ENCODE assay signal across 8 cellular contexts in the genomic region with DNA sequence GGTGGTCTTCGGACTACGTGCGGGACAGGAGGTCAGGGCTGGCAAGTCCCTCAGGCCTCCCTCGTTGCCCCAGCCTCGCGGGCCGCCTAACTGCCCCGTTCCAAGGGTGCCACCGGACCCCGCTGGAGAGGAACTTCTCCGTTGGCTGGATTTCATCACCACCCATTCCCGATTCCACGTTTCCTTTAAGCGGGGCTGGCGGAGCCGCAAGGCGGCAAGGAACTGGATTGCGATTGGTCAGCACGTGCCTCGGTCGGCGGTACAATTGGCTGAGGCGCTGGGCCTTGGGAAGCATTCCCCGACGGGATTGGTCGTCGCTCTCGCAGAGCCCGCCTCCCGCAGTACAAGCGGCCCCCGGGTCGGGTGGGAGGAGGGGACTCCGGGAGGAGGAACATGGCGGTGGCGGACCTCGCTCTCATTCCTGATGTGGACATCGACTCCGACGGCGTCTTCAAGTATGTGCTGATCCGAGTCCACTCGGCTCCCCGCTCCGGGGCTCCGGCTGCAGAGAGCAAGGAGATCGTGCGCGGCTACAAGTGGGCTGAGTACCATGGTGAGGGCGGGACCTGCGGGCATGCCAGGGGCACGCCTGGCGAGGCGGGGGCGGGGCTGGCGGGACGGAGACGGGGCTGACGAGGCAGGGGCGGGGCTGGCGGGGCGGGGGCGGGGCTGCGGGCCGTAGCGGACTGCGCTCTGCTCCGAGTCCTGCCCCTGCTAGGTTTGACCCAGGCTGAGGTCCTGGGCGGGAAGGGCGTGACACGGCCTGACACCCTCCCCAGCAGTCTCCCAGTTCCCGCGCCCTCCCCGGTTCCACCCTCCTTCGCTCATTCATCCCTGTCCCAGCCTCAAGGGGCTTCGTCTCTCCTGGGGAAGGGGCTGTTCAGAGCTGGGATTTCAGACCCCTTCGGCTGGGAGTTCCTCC. TPM values are rescaled to one million over a fixed set of nuclear protein-coding genes. Genes with fewer than 3 reads are reported as not detected.
DNase-seq lines count a peak whose midpoint lies in the region; ATAC-seq and TF ChIP-seq lines count a peak whose summit lies in the region.

A gene (plus strand): TSS at position 372 of the 922 bp plus-strand sequence. CDS start 22 bp downstream, at position 394.

- TF ChIP-seq CTCF in AG09309 (IDR thresholded peaks at IDR 0.05; ENCODE audit: control insufficient read depth, insufficient read depth, low read depth, low read length, missing control alignments) (no peak), spleen (IDR thresholded peaks at IDR 0.05 in 8 of 11, conservative IDR thresholded peaks at IDR 0.05 in 3 of 11) (peak in 2 of 11 experiments; percentile 18 to 20)

- peak within 1 kb of the TSS; percentile 80 to 93 (median 88) for H3K27ac ChIP-seq in spleen

- H3K4me3 ChIP-seq in AG09309 (ENCODE audit: control insufficient read depth, low read depth, low read length) (peak within 1 kb of the TSS; percentile 95), spleen (peak within 1 kb of the TSS; percentile 57 to 90 (median 82))

- peaks cover 18% of the 10 kb centered on the region for H3K4me1 Mint-ChIP-seq in central memory CD8-positive, alpha-beta T cell

- H3K4me3 Mint-ChIP-seq in central memory CD8-positive, alpha-beta T cell: peak within 1 kb of the TSS; percentile 91

- H3K27me3 Mint-ChIP-seq in central memory CD8-positive, alpha-beta T cell: no peaks in the 10 kb centered on the region

- H3K27ac Mint-ChIP-seq in central memory CD8-positive, alpha-beta T cell (ENCODE audit: low read depth): peak within 1 kb of the TSS; percentile 94

- peaks cover 0 to 42% (median 37%) of the 10 kb centered on the region in 7 donors for H3K27me3 ChIP-seq in spleen (replicated peaks in 1 of 7)

- no peaks in the 10 kb centered on the region for H3K9me3 ChIP-seq in spleen

- DNase-seq in AG09309 (ENCODE audit: low read depth) (peak; percentile 97), NCI-H446 (lab: John Stamatoyannopoulos, UW) (peak; percentile 90 to 97), inferior parietal cortex (ENCODE audit: extremely low spot score) (peak; percentile 99), spleen (peak; percentile 99)
- DNase-seq in activated CD4-positive, CD25-positive, alpha-beta regulatory T cell treated with anti-CD3 and anti-CD28 coated beads, Interleukin-2, amount 50 U/mL, for 16 hours (ENCODE audit: low read depth, low spot score): peak; percentile 90
- peak; percentile 91 to 95 for DNase-seq in central memory CD8-positive, alpha-beta T cell (ENCODE audit: low spot score in 2 of 2)

- peaks cover 37% of the 10 kb centered on the region for H3K36me3 Mint-ChIP-seq in central memory CD8-positive, alpha-beta T cell (ENCODE audit: insufficient read depth)

- ATAC-seq in GM19025 (IDR thresholded peaks at IDR 0.05; ENCODE audit: low read depth, unreplicated experiment) (peak; percentile 82), HG03342 (IDR thresholded peaks at IDR 0.05; ENCODE audit: unreplicated experiment) (peak; percentile 74)
- ATAC-seq in central memory CD8-positive, alpha-beta T cell (replicated peaks; ENCODE audit: extremely low read depth, poor library complexity, severe bottlenecking): peak; percentile 91

- peaks cover 0 to 38% (median 8%) of the 10 kb centered on the region in 6 donors for H3K36me3 ChIP-seq in spleen

- peaks cover 23 to 83% (median 59%) of the 10 kb centered on the region in 6 donors for H3K4me1 ChIP-seq in spleen

- H3K9me3 Mint-ChIP-seq in central memory CD8-positive, alpha-beta T cell: no peaks in the 10 kb centered on the region

- 0 to 2% (median 0%) methylated on average over 29 to 77 of the region's 77 CpGs for WGBS in spleen, 5 donors

- intact Hi-C loops in spleen (cut with DNase I; ENCODE audit: low total_unique reads): loop anchor here (10.0 kb wide), 1 partner anchor 96 kb away; a partner anchor contains a TSS

- peak in 1 of 3 donors; percentile 72 for TF ChIP-seq POLR2A in spleen (IDR thresholded peaks at IDR 0.05)

RNA-seq across cellular contexts. Expression of the gene that starts here (rescaled TPM):
- 10 to 100 TPM; 32.3 to 71.0 (median 63.3) TPM for total RNA-seq in spleen
- polyA plus RNA-seq in spleen: 100 to 1,000 TPM in 2 of 3 donors, 10 to 100 TPM in 1; 95.9 to 117 (median 106) TPM

Comparison
In these comparisons a context has a peak if more than half of its experiments do, and no peak if none do; other contexts are left out.
1. Peak in every context shown above with its lines: DNase-seq, ATAC-seq, H3K4me3 ChIP-seq and H3K27ac ChIP-seq.